In genomic region chr9:121721770-121722169, GRCh38 we compare ENCODE assay signal across 22 cellular contexts.
DNase-seq lines count a peak whose midpoint lies in the region; ATAC-seq and TF ChIP-seq lines count a peak whose summit lies in the region.
"Had no signal": no experiment of that assay in that cellular context is flagged by ENCODE, and none has a peak within 500 bp of the region (broad histone marks: within the 10 kb centered on the region; RNA-seq: fewer than 3 reads in every experiment).

No MANE protein-coding gene starts in this region.

- intact Hi-C loops in Right ventricle myocardium superior (cut with DNase I): no loop called here
- intact Hi-C loops in cardiac septum (cut with DNase I): loop anchor here (5.0 kb wide), 1 partner anchor 41 kb away; no protein-coding TSS in a partner anchor
- intact Hi-C loops in vagina (cut with DNase I): no loop called here

- H3K4me1 ChIP-seq in neural progenitor cell: peaks cover 37% of the 10 kb centered on the region
- H3K4me1 ChIP-seq in vagina: peaks cover 96% of the 10 kb centered on the region

- peaks cover 98% of the 10 kb centered on the region for H3K79me2 ChIP-seq in neural progenitor cell (ENCODE audit: low read depth)

- no peak for ATAC-seq in Right ventricle myocardium superior (ENCODE audit: poor library complexity)
- no peak for ATAC-seq in activated T-helper 17 cell treated with anti-CD3 and anti-CD28 coated beads, Interleukin-2, amount 50 U/mL, for 72 hours (replicated peaks)

- H3K27me3 ChIP-seq in neural progenitor cell (no peaks in the 10 kb centered on the region), vagina (no peaks in the 10 kb centered on the region)

- TF ChIP-seq POLR2A in vagina (IDR thresholded peaks at IDR 0.05): no peak

- H3K9me3 ChIP-seq in neural progenitor cell (ENCODE audit: low read depth): no peaks in the 10 kb centered on the region
- H3K9me3 ChIP-seq in vagina: no peaks in the 10 kb centered on the region

- no peaks in the 10 kb centered on the region for H3K36me3 ChIP-seq in neural progenitor cell
- no peaks in the 10 kb centered on the region for H3K36me3 ChIP-seq in vagina

- no peak overlapping the region for H3K4me3 ChIP-seq in fibroblast of mammary gland (ENCODE audit: control insufficient read depth, low read depth, low read length)
- H3K4me3 ChIP-seq in neural progenitor cell: no peak overlapping the region
- H3K4me3 ChIP-seq in vagina: no peak overlapping the region
- H3K4me3 ChIP-seq: lung had no signal

- peaks cover 100% of the 10 kb centered on the region for H4K20me1 ChIP-seq in neural progenitor cell (ENCODE audit: low read depth)

- no peak overlapping the region for H3K4me3 Mint-ChIP-seq in neural progenitor cell
- H3K4me3 Mint-ChIP-seq in activated T-helper 17 cell treated with anti-CD3 and anti-CD28 coated beads, Interleukin-2, amount 50 U/mL, for 72 hours: no peak overlapping the region
- H3K4me3 Mint-ChIP-seq: CD4-positive, alpha-beta T cell; T-helper 1 cell treated with Interleukin-12 subunit alpha and Interleukin-12 subunit beta and Interleukin-4 antibody, amounts not matched to agents 30 μg/mL and 1 μg/mL, for 36 hours had no signal

- H3K27ac ChIP-seq in neural progenitor cell: no peak overlapping the region
- H3K27ac ChIP-seq in vagina: peak overlapping the region; percentile 89

- H3K4me2 ChIP-seq in neural progenitor cell: peak overlapping the region; percentile 2

- no peak overlapping the region for H3K27ac Mint-ChIP-seq in neural progenitor cell
- H3K27ac Mint-ChIP-seq in activated T-helper 17 cell treated with anti-CD3 and anti-CD28 coated beads, Interleukin-2, amount 50 U/mL, for 72 hours: no peak overlapping the region
- H3K27ac Mint-ChIP-seq: CD4-positive, alpha-beta T cell; T-helper 1 cell treated with Interleukin-12 subunit alpha and Interleukin-12 subunit beta and Interleukin-4 antibody, amounts not matched to agents 30 μg/mL and 1 μg/mL, for 36 hours had no signal

- H3K9me3 Mint-ChIP-seq in neural progenitor cell: no peaks in the 10 kb centered on the region
- H3K9me3 Mint-ChIP-seq in activated T-helper 17 cell treated with anti-CD3 and anti-CD28 coated beads, Interleukin-2, amount 50 U/mL, for 72 hours: no peaks in the 10 kb centered on the region
- H3K9me3 Mint-ChIP-seq: CD4-positive, alpha-beta T cell; nephron progenitor cell; T-helper 1 cell treated with Interleukin-12 subunit alpha and Interleukin-12 subunit beta and Interleukin-4 antibody, amounts not matched to agents 30 μg/mL and 1 μg/mL, for 36 hours had no signal

- peaks cover 72% of the 10 kb centered on the region for H3K4me1 Mint-ChIP-seq in neural progenitor cell
- H3K4me1 Mint-ChIP-seq in activated T-helper 17 cell treated with anti-CD3 and anti-CD28 coated beads, Interleukin-2, amount 50 U/mL, for 72 hours: no peaks in the 10 kb centered on the region

- H3K36me3 Mint-ChIP-seq in neural progenitor cell: peaks cover 7% of the 10 kb centered on the region
- H3K36me3 Mint-ChIP-seq in activated T-helper 17 cell treated with anti-CD3 and anti-CD28 coated beads, Interleukin-2, amount 50 U/mL, for 72 hours (ENCODE audit: low read depth): no peaks in the 10 kb centered on the region

- H3K27me3 Mint-ChIP-seq in neural progenitor cell (ENCODE audit: insufficient read depth, low read depth): peaks cover 12% of the 10 kb centered on the region
- peaks cover 3% of the 10 kb centered on the region for H3K27me3 Mint-ChIP-seq in activated T-helper 17 cell treated with anti-CD3 and anti-CD28 coated beads, Interleukin-2, amount 50 U/mL, for 72 hours

- H3F3A ChIP-seq in neural progenitor cell (ENCODE audit: low read depth): peaks cover 11% of the 10 kb centered on the region

- H3K9ac ChIP-seq in neural progenitor cell: no peak overlapping the region

- DNase-seq in Right ventricle myocardium superior: peak; percentile 66
- DNase-seq in cardiac septum (ENCODE audit: low spot score): no peak
- peak; percentile 50 for DNase-seq in fibroblast of mammary gland (ENCODE audit: low read depth)
- DNase-seq in neural progenitor cell (ENCODE audit: low spot score): peak; percentile 43
- DNase-seq in vagina (ENCODE audit: extremely low spot score in 2 of 2): no peak
- DNase-seq in activated naive CD4-positive, alpha-beta T cell (lab: John Stamatoyannopoulos, UW): no peak
- DNase-seq in NCI-H2081 treated with DMSO at 0.1 percent for 48 hours (lab: John Stamatoyannopoulos, UW): no peak
- DNase-seq: 8988T; activated CD4-positive, CD25-positive, alpha-beta regulatory T cell treated with anti-CD3 and anti-CD28 coated beads, Interleukin-2, amount 50 U/mL, for 72 hours; activated naive CD4-positive, alpha-beta T cell treated with Interleukin-2 at 50 U/mL for 16 hours; CD4-positive, alpha-beta T cell; DMS79 treated with DMSO at 0.1 percent for 48 hours; GOT3; NCI-H2081; NCI-H748 treated with DMSO at 0.1 percent for 48 hours; nephron progenitor cell; retina; RPMI8226; stimulated activated CD4-positive, alpha-beta T cell treated with anti-CD3 and anti-CD28 coated beads, Interleukin-2, amount 100 ng/mL, for 48 hours had no signal

- no peak overlapping the region for H2AFZ ChIP-seq in neural progenitor cell (replicated peaks)

- TF ChIP-seq CTCF in fibroblast of mammary gland (conservative IDR thresholded peaks at IDR 0.05; ENCODE audit: control insufficient read depth, insufficient read depth, low read depth, low read length): no peak
- TF ChIP-seq CTCF in neural progenitor cell (IDR thresholded peaks at IDR 0.05): no peak
- no peak for TF ChIP-seq CTCF in vagina (IDR thresholded peaks at IDR 0.05)

Comparison
In these comparisons a context has a peak if more than half of its experiments do, and no peak if none do; other contexts are left out.
1. DNase-seq: peak in Right ventricle myocardium superior (single experiment), fibroblast of mammary gland (single experiment) and neural progenitor cell (single experiment); none in cardiac septum (single experiment), vagina (0 of 2), activated naive CD4-positive, alpha-beta T cell (0 of 4) and NCI-H2081 treated with DMSO at 0.1 percent for 48 hours (single experiment).